ENCODE assay signal across 1 cellular context in genomic region chr3:30693470-30694120, GRCh38.
TF ChIP-seq lines count a peak whose summit lies in the region.

No MANE protein-coding gene starts in this region.

TF ChIP-seq in GM23338, 12 proteins besides CTCF, POLR2A, EP300 and RAD21 (continued from another document):
- TF ChIP-seq ZNF462 (CRISPR knock-in tag; IDR thresholded peaks at IDR 0.05) (no peak), EZH2 (IDR thresholded peaks at IDR 0.05; ENCODE audit: low read depth, unreplicated experiment) (no peak), CREB1 (CRISPR knock-in tag; IDR thresholded peaks at IDR 0.05; ENCODE audit: low read depth) (no peak)
